ENCODE assay signal across 26 cellular contexts in the genomic region with DNA sequence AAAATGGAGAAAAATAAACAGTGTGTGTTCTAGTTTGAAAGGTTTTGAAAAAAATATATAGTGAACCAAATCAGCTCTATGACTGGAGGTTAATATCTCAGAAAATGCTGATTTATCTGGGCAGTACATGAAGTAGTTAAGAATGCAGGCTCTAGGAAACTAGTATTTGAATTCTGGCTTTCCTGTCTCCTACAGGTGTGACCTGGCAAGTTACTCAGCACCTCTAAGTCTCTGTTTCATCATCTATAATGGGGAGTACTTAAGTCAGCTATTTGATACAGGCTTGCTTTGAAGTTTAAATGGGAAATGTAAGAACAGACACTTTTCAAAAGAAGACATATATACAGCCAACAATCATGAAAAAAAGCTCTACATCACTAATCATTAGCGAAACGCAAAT.
"Had no signal": no experiment of that assay in that cellular context is flagged by ENCODE, and none has a peak within 500 bp of the region (broad histone marks: within the 10 kb centered on the region; RNA-seq: fewer than 3 reads in every experiment).

No MANE protein-coding gene starts in this region.

- H3K4me3 Mint-ChIP-seq: activated CD4-positive, alpha-beta memory T cell treated with anti-CD3 and anti-CD28 coated beads for 36 hours; activated CD4-positive, alpha-beta T cell treated with anti-CD3 and anti-CD28 coated beads, Interleukin-2, amount 10 ng/mL, durations not matched to agents 24 days and 14 days; activated T-cell treated with anti-CD3 and anti-CD28 coated beads, Interleukin-2, amount 50 U/mL, for 72 hours; endodermal cell; natural killer cell; neural progenitor cell; T-helper 1 cell treated with Interleukin-12 subunit alpha and Interleukin-12 subunit beta and Interleukin-4 antibody, amounts not matched to agents 30 μg/mL and 1 μg/mL, for 36 hours had no signal

- H3K9me3 Mint-ChIP-seq: activated CD4-positive, alpha-beta memory T cell treated with anti-CD3 and anti-CD28 coated beads for 36 hours; activated CD4-positive, alpha-beta T cell treated with anti-CD3 and anti-CD28 coated beads, Interleukin-2, amount 10 ng/mL, durations not matched to agents 24 days and 14 days; activated naive CD4-positive, alpha-beta T cell treated with anti-CD3 and anti-CD28 coated beads, Interleukin-2, amount 50 U/mL, for 72 hours; activated T-cell treated with anti-CD3 and anti-CD28 coated beads, Interleukin-2, amount 50 U/mL, for 72 hours; endodermal cell; natural killer cell; neural progenitor cell; T-helper 1 cell treated with Interleukin-12 subunit alpha and Interleukin-12 subunit beta and Interleukin-4 antibody, amounts not matched to agents 30 μg/mL and 1 μg/mL, for 36 hours had no signal

- H3K27ac Mint-ChIP-seq: activated CD4-positive, alpha-beta memory T cell treated with anti-CD3 and anti-CD28 coated beads for 36 hours; activated CD4-positive, alpha-beta T cell treated with anti-CD3 and anti-CD28 coated beads, Interleukin-2, amount 10 ng/mL, durations not matched to agents 24 days and 14 days; activated naive CD4-positive, alpha-beta T cell treated with anti-CD3 and anti-CD28 coated beads, Interleukin-2, amount 50 U/mL, for 72 hours; activated T-cell treated with anti-CD3 and anti-CD28 coated beads, Interleukin-2, amount 50 U/mL, for 72 hours; endodermal cell; natural killer cell; neural progenitor cell; T-helper 1 cell treated with Interleukin-12 subunit alpha and Interleukin-12 subunit beta and Interleukin-4 antibody, amounts not matched to agents 30 μg/mL and 1 μg/mL, for 36 hours had no signal

- H3K9me3 ChIP-seq: spleen, suprapubic skin, tibial artery, upper lobe of right lung had no signal

- H2AFZ ChIP-seq: neural progenitor cell had no signal

- H3K27me3 Mint-ChIP-seq: activated CD4-positive, alpha-beta memory T cell treated with anti-CD3 and anti-CD28 coated beads for 36 hours; activated CD4-positive, alpha-beta T cell treated with anti-CD3 and anti-CD28 coated beads, Interleukin-2, amount 10 ng/mL, durations not matched to agents 24 days and 14 days had no signal

- H3K27ac ChIP-seq: cardiac muscle cell, neural progenitor cell, spleen, suprapubic skin, upper lobe of right lung, WERI-Rb-1 had no signal

- H3K36me3 ChIP-seq: cardiac muscle cell, neural progenitor cell, WERI-Rb-1 had no signal

- ATAC-seq: activated CD4-positive, CD25-positive, alpha-beta regulatory T cell treated with anti-CD3 and anti-CD28 coated beads, Interleukin-2, amount 50 U/mL, for 24 hours; activated naive CD4-positive, alpha-beta T cell treated with anti-CD3 and anti-CD28 coated beads, Interleukin-2, amount 50 U/mL, for 72 hours; activated T-cell treated with anti-CD3 and anti-CD28 coated beads, Interleukin-2, amount 50 U/mL, for 72 hours; left colon; natural killer cell; right cardiac atrium; upper lobe of right lung had no signal

- H3K27me3 ChIP-seq: cardiac muscle cell, neural progenitor cell, spleen, suprapubic skin, tibial artery, upper lobe of right lung had no signal

- H3K9ac ChIP-seq: neural progenitor cell had no signal

- H3K4me2 ChIP-seq: neural progenitor cell had no signal

- DNase-seq: activated CD4-positive, alpha-beta memory T cell treated with anti-CD3 and anti-CD28 coated beads for 36 hours; activated naive CD4-positive, alpha-beta T cell; activated T-cell treated with anti-CD3 and anti-CD28 coated beads, Interleukin-2, amount 50 U/mL, for 72 hours; endodermal cell; glutamatergic neuron; islet precursor cell; left colon; midbrain; natural killer cell; occipital lobe; posterior cingulate gyrus; right cardiac atrium; spleen; stimulated activated naive CD4-positive, alpha-beta T cell; SW 1271; T-helper 9 cell; tibial artery; upper lobe of right lung; WERI-Rb-1 had no signal

- H3K36me3 Mint-ChIP-seq: natural killer cell, neural progenitor cell had no signal

- H3K4me3 ChIP-seq: cardiac muscle cell, neural progenitor cell, spleen, suprapubic skin, tibial artery, upper lobe of right lung had no signal
